ENCODE assay signal across 2 cellular contexts in the genomic region with DNA sequence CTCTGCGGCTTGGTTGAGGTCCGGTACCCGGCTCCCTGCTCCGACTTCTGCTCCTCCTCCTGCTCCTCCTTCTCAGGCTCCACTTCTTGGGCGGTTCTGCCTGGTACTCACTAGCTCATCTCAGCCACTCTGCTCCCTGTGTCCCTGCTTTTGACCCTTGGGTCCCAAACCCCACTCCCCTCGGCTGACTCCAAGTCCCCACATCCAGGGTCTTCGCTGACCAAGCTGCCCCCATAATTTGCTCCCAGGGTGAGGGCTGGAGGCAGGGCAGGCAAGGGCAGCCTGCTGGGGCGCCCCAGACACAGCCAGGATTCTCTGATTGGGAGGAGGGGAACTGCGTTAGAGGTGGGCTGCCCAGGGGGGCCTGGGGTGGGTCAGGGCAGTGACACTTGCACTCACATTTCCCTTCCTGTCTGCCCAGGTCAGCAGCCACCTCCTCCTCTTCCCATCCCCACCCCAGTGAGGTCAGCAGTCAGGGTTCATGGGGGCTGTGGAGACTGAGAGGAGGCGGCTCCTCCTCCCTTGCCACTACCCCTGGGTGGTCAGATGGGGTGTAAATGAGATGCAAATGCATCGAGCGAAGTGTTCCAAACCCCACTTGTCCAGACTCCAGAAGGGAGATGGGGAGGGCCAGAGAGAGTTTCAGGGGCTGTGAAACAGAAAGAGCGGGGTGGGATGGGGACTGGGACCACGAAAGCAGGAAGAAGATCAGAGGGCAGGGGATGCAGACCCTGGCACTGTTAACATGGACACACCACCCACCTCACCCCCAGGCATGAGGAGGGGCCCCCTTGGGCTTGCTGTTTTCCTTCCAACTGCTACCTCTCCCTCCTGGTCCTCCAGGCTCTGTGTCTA.
TF ChIP-seq lines count a peak whose summit lies in the region.

No MANE protein-coding gene starts in this region.

TF ChIP-seq in SK-N-SH, 30 proteins besides CTCF, POLR2A, EP300 and RAD21:
- TF ChIP-seq RFX5 (IDR thresholded peaks at IDR 0.05; ENCODE audit: low read length) = no peak
- TF ChIP-seq TCF12 (IDR thresholded peaks at IDR 0.05) = no peak
- TF ChIP-seq USF1 (IDR thresholded peaks at IDR 0.05; ENCODE audit: borderline replicate concordance, low read depth) = no peak
- TF ChIP-seq MAX (IDR thresholded peaks at IDR 0.05; ENCODE audit: low read depth) = no peak
- no peak for TF ChIP-seq RCOR1 (IDR thresholded peaks at IDR 0.05; ENCODE audit: low read length)
- TF ChIP-seq, protein P1, sequence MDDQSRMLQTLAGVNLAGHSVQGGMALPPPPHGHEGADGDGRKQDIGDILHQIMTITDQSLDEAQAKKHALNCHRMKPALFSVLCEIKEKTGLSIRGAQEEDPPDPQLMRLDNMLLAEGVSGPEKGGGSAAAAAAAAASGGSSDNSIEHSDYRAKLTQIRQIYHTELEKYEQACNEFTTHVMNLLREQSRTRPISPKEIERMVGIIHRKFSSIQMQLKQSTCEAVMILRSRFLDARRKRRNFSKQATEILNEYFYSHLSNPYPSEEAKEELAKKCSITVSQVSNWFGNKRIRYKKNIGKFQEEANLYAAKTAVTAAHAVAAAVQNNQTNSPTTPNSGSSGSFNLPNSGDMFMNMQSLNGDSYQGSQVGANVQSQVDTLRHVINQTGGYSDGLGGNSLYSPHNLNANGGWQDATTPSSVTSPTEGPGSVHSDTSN (IDR thresholded peaks at IDR 0.05) = no peak
- TF ChIP-seq JUND (IDR thresholded peaks at IDR 0.05) = no peak
- TF ChIP-seq RXRA (IDR thresholded peaks at IDR 0.05; ENCODE audit: borderline replicate concordance, low read depth) = no peak
- no peak for TF ChIP-seq YY1 (IDR thresholded peaks at IDR 0.05; ENCODE audit: low read depth)
- no peak for TF ChIP-seq ZBTB33 (IDR thresholded peaks at IDR 0.05; ENCODE audit: borderline replicate concordance, low read depth)
- TF ChIP-seq POLR2AphosphoS5 (IDR thresholded peaks at IDR 0.05; ENCODE audit: low read depth, low read length) = no peak
- no peak for TF ChIP-seq ELF1 (IDR thresholded peaks at IDR 0.05)
TF ChIP-seq in SK-N-SH: peak in this region for 0.

TF ChIP-seq in SK-N-SH treated with all-trans-retinoic acid at 6 μM for 48 hours, 23 proteins besides CTCF, POLR2A, EP300 and RAD21:
- TF ChIP-seq ZNF8 (CRISPR knock-in tag; IDR thresholded peaks at IDR 0.05) (no peak), CREB5 (CRISPR knock-in tag; IDR thresholded peaks at IDR 0.05; ENCODE audit: low read depth) (no peak), ESRRG (CRISPR knock-in tag; IDR thresholded peaks at IDR 0.05) (no peak), PPARA (CRISPR knock-in tag; IDR thresholded peaks at IDR 0.05; ENCODE audit: borderline replicate concordance) (no peak), ZNF565 (CRISPR knock-in tag; conservative IDR thresholded peaks at IDR 0.05; ENCODE audit: low read depth) (no peak), ZC3H10 (CRISPR knock-in tag; IDR thresholded peaks at IDR 0.05) (no peak), ISL1 (CRISPR knock-in tag; IDR thresholded peaks at IDR 0.05) (no peak), SNAI2 (CRISPR knock-in tag; IDR thresholded peaks at IDR 0.05) (no peak), GLIS3 (CRISPR knock-in tag; IDR thresholded peaks at IDR 0.05) (no peak), OSR1 (CRISPR knock-in tag; IDR thresholded peaks at IDR 0.05) (no peak), CSDC2 (CRISPR knock-in tag; IDR thresholded peaks at IDR 0.05) (no peak), ZNF70 (CRISPR knock-in tag; IDR thresholded peaks at IDR 0.05) (no peak), ZFP3 (CRISPR knock-in tag; IDR thresholded peaks at IDR 0.05) (no peak), ARNTL (CRISPR knock-in tag; IDR thresholded peaks at IDR 0.05; ENCODE audit: borderline replicate concordance, low read depth) (no peak), RARB (CRISPR knock-in tag; IDR thresholded peaks at IDR 0.05) (no peak)
- TF ChIP-seq, protein P2, sequence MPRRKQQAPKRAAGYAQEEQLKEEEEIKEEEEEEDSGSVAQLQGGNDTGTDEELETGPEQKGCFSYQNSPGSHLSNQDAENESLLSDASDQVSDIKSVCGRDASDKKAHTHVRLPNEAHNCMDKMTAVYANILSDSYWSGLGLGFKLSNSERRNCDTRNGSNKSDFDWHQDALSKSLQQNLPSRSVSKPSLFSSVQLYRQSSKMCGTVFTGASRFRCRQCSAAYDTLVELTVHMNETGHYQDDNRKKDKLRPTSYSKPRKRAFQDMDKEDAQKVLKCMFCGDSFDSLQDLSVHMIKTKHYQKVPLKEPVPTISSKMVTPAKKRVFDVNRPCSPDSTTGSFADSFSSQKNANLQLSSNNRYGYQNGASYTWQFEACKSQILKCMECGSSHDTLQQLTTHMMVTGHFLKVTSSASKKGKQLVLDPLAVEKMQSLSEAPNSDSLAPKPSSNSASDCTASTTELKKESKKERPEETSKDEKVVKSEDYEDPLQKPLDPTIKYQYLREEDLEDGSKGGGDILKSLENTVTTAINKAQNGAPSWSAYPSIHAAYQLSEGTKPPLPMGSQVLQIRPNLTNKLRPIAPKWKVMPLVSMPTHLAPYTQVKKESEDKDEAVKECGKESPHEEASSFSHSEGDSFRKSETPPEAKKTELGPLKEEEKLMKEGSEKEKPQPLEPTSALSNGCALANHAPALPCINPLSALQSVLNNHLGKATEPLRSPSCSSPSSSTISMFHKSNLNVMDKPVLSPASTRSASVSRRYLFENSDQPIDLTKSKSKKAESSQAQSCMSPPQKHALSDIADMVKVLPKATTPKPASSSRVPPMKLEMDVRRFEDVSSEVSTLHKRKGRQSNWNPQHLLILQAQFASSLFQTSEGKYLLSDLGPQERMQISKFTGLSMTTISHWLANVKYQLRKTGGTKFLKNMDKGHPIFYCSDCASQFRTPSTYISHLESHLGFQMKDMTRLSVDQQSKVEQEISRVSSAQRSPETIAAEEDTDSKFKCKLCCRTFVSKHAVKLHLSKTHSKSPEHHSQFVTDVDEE (CRISPR knock-in tag; IDR thresholded peaks at IDR 0.05) = no peak
